Comparison of ENCODE assay signal across 32 cellular contexts in the genomic region with DNA sequence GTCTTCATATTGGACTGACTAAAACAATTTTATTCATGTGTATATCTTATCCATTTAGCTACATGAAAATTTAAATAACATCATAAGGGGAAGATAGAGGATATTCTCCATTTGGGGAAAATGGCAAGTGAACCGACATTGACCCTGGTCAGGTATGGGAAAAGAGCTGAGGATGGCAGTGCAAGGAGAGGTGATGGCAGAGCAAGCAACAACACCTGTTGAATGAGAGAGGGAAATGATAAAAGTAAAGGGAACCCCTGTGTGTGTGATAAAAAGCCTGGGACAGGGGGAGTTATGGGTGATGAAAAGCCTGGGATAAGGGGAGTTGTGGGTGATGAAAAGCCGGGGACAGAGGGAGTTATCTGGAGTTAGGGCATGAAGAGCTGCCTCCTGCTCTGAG. TPM values are rescaled to one million over a fixed set of nuclear protein-coding genes. Genes with fewer than 3 reads are reported as not detected.
"Had no signal": no experiment of that assay in that cellular context is flagged by ENCODE, and none has a peak within 500 bp of the region (broad histone marks: within the 10 kb centered on the region; RNA-seq: fewer than 3 reads in every experiment).

No MANE protein-coding gene starts in this region.

- ATAC-seq: stimulated activated effector memory CD8-positive, alpha-beta T cell treated with anti-CD3 and anti-CD28 coated beads, Interleukin-12 subunit alpha, Interleukin-12 subunit beta, amount 100 ng/mL, for 72 hours; stimulated activated memory B cell treated with anti-CD40 and anti-IgM and Interleukin-4, amounts not matched to agents 10 μg/mL and 1 μg/mL and 100 μg/mL, for 72 hours; stimulated activated naive B cell treated with anti-CD40 and anti-IgM and Interleukin-4, amounts not matched to agents 10 μg/mL and 1 μg/mL and 100 μg/mL, for 72 hours; stimulated activated naive CD8-positive, alpha-beta T cell treated with anti-CD3 and anti-CD28 coated beads, Interleukin-15, amount 100 ng/mL, for 72 hours; stimulated activated naive CD8-positive, alpha-beta T cell treated with anti-CD3 and anti-CD28 coated beads, Interleukin-15, Interleukin-2, amounts not matched to agents 100 U/mL and 50 U/mL, for 24 hours; upper lobe of right lung had no signal

- H3K9me3 Mint-ChIP-seq: stimulated activated effector memory CD8-positive, alpha-beta T cell treated with anti-CD3 and anti-CD28 coated beads, Interleukin-12 subunit alpha, Interleukin-12 subunit beta, amount 100 ng/mL, for 72 hours; stimulated activated memory B cell treated with anti-CD40 and anti-IgM and Interleukin-4, amounts not matched to agents 10 μg/mL and 1 μg/mL and 100 μg/mL, for 72 hours; stimulated activated naive B cell treated with anti-CD40 and anti-IgM and Interleukin-4, amounts not matched to agents 10 μg/mL and 1 μg/mL and 100 μg/mL, for 72 hours; stimulated activated naive CD8-positive, alpha-beta T cell treated with anti-CD3 and anti-CD28 coated beads, Interleukin-15, Interleukin-2, amounts not matched to agents 100 ng/mL and 50 ng/mL, for 24 hours; type B pancreatic cell had no signal

- H3K27ac ChIP-seq: stomach, suprapubic skin, testis, thoracic aorta, thyroid gland, tibial artery, tibial nerve, transverse colon, upper lobe of left lung, upper lobe of right lung, uterus, vagina had no signal

- H3K27ac Mint-ChIP-seq: stimulated activated effector memory CD8-positive, alpha-beta T cell treated with anti-CD3 and anti-CD28 coated beads, Interleukin-12 subunit alpha, Interleukin-12 subunit beta, amount 100 ng/mL, for 72 hours; stimulated activated memory B cell treated with anti-CD40 and anti-IgM and Interleukin-4, amounts not matched to agents 10 μg/mL and 1 μg/mL and 100 μg/mL, for 72 hours; stimulated activated naive B cell treated with anti-CD40 and anti-IgM and Interleukin-4, amounts not matched to agents 10 μg/mL and 1 μg/mL and 100 μg/mL, for 72 hours; stimulated activated naive CD8-positive, alpha-beta T cell treated with anti-CD3 and anti-CD28 coated beads, Interleukin-15, amount 100 ng/mL, for 72 hours; stimulated activated naive CD8-positive, alpha-beta T cell treated with anti-CD3 and anti-CD28 coated beads, Interleukin-15, Interleukin-2, amounts not matched to agents 100 ng/mL and 50 ng/mL, for 24 hours; type B pancreatic cell had no signal

- H3K27me3 ChIP-seq: testis, thyroid gland, tibial artery, tibial nerve, upper lobe of left lung, upper lobe of right lung, uterus, vagina had no signal

- H3K4me1 Mint-ChIP-seq: stimulated activated memory B cell treated with anti-CD40 and anti-IgM and Interleukin-4, amounts not matched to agents 10 μg/mL and 1 μg/mL and 100 μg/mL, for 72 hours; stimulated activated naive B cell treated with anti-CD40 and anti-IgM and Interleukin-4, amounts not matched to agents 10 μg/mL and 1 μg/mL and 100 μg/mL, for 72 hours had no signal

- H3K36me3 ChIP-seq: stomach, suprapubic skin, thoracic aorta, thyroid gland, tibial artery, tibial nerve, transverse colon, upper lobe of left lung, upper lobe of right lung, uterus, vagina had no signal

- H3K4me3 Mint-ChIP-seq: stimulated activated effector memory CD8-positive, alpha-beta T cell treated with anti-CD3 and anti-CD28 coated beads, Interleukin-12 subunit alpha, Interleukin-12 subunit beta, amount 100 ng/mL, for 72 hours; stimulated activated memory B cell treated with anti-CD40 and anti-IgM and Interleukin-4, amounts not matched to agents 10 μg/mL and 1 μg/mL and 100 μg/mL, for 72 hours; stimulated activated naive B cell treated with anti-CD40 and anti-IgM and Interleukin-4, amounts not matched to agents 10 μg/mL and 1 μg/mL and 100 μg/mL, for 72 hours; stimulated activated naive CD8-positive, alpha-beta T cell treated with anti-CD3 and anti-CD28 coated beads, Interleukin-15, amount 100 ng/mL, for 72 hours; stimulated activated naive CD8-positive, alpha-beta T cell treated with anti-CD3 and anti-CD28 coated beads, Interleukin-15, Interleukin-2, amounts not matched to agents 100 ng/mL and 50 ng/mL, for 24 hours; type B pancreatic cell had no signal

- DNase-seq: stimulated activated CD4-positive, alpha-beta T cell treated with anti-CD3 and anti-CD28 coated beads, Interleukin-2, amount 100 ng/mL, for 48 hours; stimulated activated CD4-positive, alpha-beta T cell treated with anti-CD3 and anti-CD28 coated beads, Interleukin-4, amount 100 ng/mL, for 1 hour; stimulated activated CD4-positive, alpha-beta T cell treated with anti-CD3 and anti-CD28 coated beads, Interleukin-4, amount 100 ng/mL, for 24 hours; stimulated activated CD4-positive, alpha-beta T cell treated with anti-CD3 and anti-CD28 coated beads, Interleukin-4, amount 100 ng/mL, for 4 hours; stimulated activated CD8-positive, alpha-beta memory T cell treated with anti-CD3 and anti-CD28 coated beads, Interleukin-4, amount 100 ng/mL, for 48 hours; stimulated activated naive B cell treated with anti-CD40 and anti-IgM and Interleukin-4, amounts not matched to agents 10 μg/mL and 1 μg/mL and 100 μg/mL, for 72 hours; stimulated activated naive CD4-positive, alpha-beta T cell; stimulated activated naive CD4-positive, alpha-beta T cell treated with Interleukin-2 at 50 U/mL for 16 hours; stimulated activated naive CD8-positive, alpha-beta T cell treated with anti-CD3 and anti-CD28 coated beads, Interleukin-15, amount 100 ng/mL, for 72 hours; stimulated activated naive CD8-positive, alpha-beta T cell treated with anti-CD3 and anti-CD28 coated beads, Interleukin-15, Interleukin-2, amounts not matched to agents 100 U/mL and 50 U/mL, for 24 hours; stomach; substantia nigra; testis; thyroid gland; tibial artery; transverse colon; trophoblast cell; upper lobe of left lung; upper lobe of right lung; uterus had no signal

- H3K9me3 ChIP-seq: stomach, suprapubic skin, testis, thoracic aorta, thyroid gland, tibial artery, tibial nerve, transverse colon, upper lobe of left lung, upper lobe of right lung, uterus, vagina had no signal

- H3K4me1 ChIP-seq: stomach, suprapubic skin, testis, thyroid gland, tibial artery, tibial nerve, transverse colon, upper lobe of left lung, upper lobe of right lung, uterus, vagina had no signal

- H3K4me3 ChIP-seq: stomach, suprapubic skin, testis, thoracic aorta, thyroid gland, tibial artery, tibial nerve, transverse colon, upper lobe of left lung, upper lobe of right lung, uterus, vagina had no signal

- H3K36me3 Mint-ChIP-seq: stimulated activated effector memory CD8-positive, alpha-beta T cell treated with anti-CD3 and anti-CD28 coated beads, Interleukin-12 subunit alpha, Interleukin-12 subunit beta, amount 100 ng/mL, for 72 hours; stimulated activated memory B cell treated with anti-CD40 and anti-IgM and Interleukin-4, amounts not matched to agents 10 μg/mL and 1 μg/mL and 100 μg/mL, for 72 hours; stimulated activated naive B cell treated with anti-CD40 and anti-IgM and Interleukin-4, amounts not matched to agents 10 μg/mL and 1 μg/mL and 100 μg/mL, for 72 hours; type B pancreatic cell had no signal

RNA-seq across cellular contexts. Expression of gene CLC, which starts 4.0 kb away (rescaled TPM):
- total RNA-seq: subcutaneous adipose tissue, suprapubic skin, temporal lobe, testis, thoracic aorta, thyroid gland, tibial nerve, transverse colon, upper lobe of left lung, upper lobe of right lung, ureter, uterus, vagina had no signal

RNA-seq across cellular contexts. Expression of gene LGALS14, which starts 29.6 kb away (rescaled TPM):
- total RNA-seq: stomach, subcutaneous adipose tissue, suprapubic skin, temporal lobe, testis, thoracic aorta, thyroid gland, tibial nerve, transverse colon, upper lobe of left lung, upper lobe of right lung, ureter, urinary bladder, uterus, vagina had no signal

RNA-seq across cellular contexts. Expression of gene LEUTX, which starts 44.8 kb away (rescaled TPM):
- total RNA-seq: stomach, subcutaneous adipose tissue, suprapubic skin, temporal lobe, testis, thoracic aorta, thyroid gland, tibial nerve, transverse colon, upper lobe of left lung, upper lobe of right lung, ureter, urinary bladder, uterus, vagina had no signal
